Comparison of ENCODE assay signal across 8 cellular contexts in genomic region chr2:27753744-27754588, GRCh38.
DNase-seq lines count a peak whose midpoint lies in the region; ATAC-seq and TF ChIP-seq lines count a peak whose summit lies in the region.

No MANE protein-coding gene starts in this region.

- peaks cover 9% of the 10 kb centered on the region for H3K9me3 Mint-ChIP-seq in T-helper 2 cell treated with Interferon-gamma antibody and Interleukin-4, amounts not matched to agents 5 μg/mL and 100 μg/mL, for 36 hours

- no peaks in the 10 kb centered on the region for H3K9me3 ChIP-seq in iPS-18c (ENCODE audit: control insufficient read depth, insufficient read depth, low read length)

- H3K27ac Mint-ChIP-seq in T-helper 2 cell treated with Interferon-gamma antibody and Interleukin-4, amounts not matched to agents 5 μg/mL and 100 μg/mL, for 36 hours = no peak overlapping the region

- DNase-seq in GM12865 (ENCODE audit: low read depth) (peak; percentile 73), NCI-H1092 (lab: John Stamatoyannopoulos, UW) (peak; percentile 8), astrocyte of the cerebellum (ENCODE audit: low read depth) (peak; percentile 66)
- peak; percentile 70 for DNase-seq in T-helper 2 cell treated with Interferon-gamma antibody and Interleukin-4, amounts not matched to agents 5 μg/mL and 100 μg/mL, for 36 hours (ENCODE audit: low spot score)
- DNase-seq in stimulated activated CD4-positive, alpha-beta T cell treated with anti-CD3 and anti-CD28 coated beads, Interleukin-15, amount 100 ng/mL, for 48 hours (ENCODE audit: low read depth in 2 of 2) = peak; percentile 68 to 83

- no peaks in the 10 kb centered on the region for H3K4me1 Mint-ChIP-seq in T-helper 2 cell treated with Interferon-gamma antibody and Interleukin-4, amounts not matched to agents 5 μg/mL and 100 μg/mL, for 36 hours (ENCODE audit: low read depth)

- no peaks in the 10 kb centered on the region for H3K36me3 Mint-ChIP-seq in T-helper 2 cell treated with Interferon-gamma antibody and Interleukin-4, amounts not matched to agents 5 μg/mL and 100 μg/mL, for 36 hours (ENCODE audit: low read depth)

- H3K4me3 ChIP-seq in GM12865 (ENCODE audit: low read depth, low read length) = no peak overlapping the region
- no peak overlapping the region for H3K4me3 ChIP-seq in astrocyte of the cerebellum (ENCODE audit: low read depth, low read length)
- peak overlapping the region; percentile 53; the same call in 1 of the 2 replicates for H3K4me3 ChIP-seq in iPS-18c (ENCODE audit: insufficient read depth, low read depth, low read length)

- ATAC-seq in HG03439 (IDR thresholded peaks at IDR 0.05; ENCODE audit: unreplicated experiment) (no peak), HG03045 (IDR thresholded peaks at IDR 0.05; ENCODE audit: unreplicated experiment) (no peak)

- TF ChIP-seq CTCF in GM12865 (IDR thresholded peaks at IDR 0.05; ENCODE audit: insufficient read depth, low read depth, low read length, missing control alignments) (peak; percentile 89), astrocyte of the cerebellum (IDR thresholded peaks at IDR 0.05; ENCODE audit: low read depth, low read length, missing control alignments) (peak; percentile 91)

- no peak overlapping the region for H3K4me3 Mint-ChIP-seq in T-helper 2 cell treated with Interferon-gamma antibody and Interleukin-4, amounts not matched to agents 5 μg/mL and 100 μg/mL, for 36 hours

- no peaks in the 10 kb centered on the region for H3K27me3 Mint-ChIP-seq in T-helper 2 cell treated with Interferon-gamma antibody and Interleukin-4, amounts not matched to agents 5 μg/mL and 100 μg/mL, for 36 hours (ENCODE audit: low read depth)

- in situ Hi-C loops in astrocyte of the cerebellum (cut with HindIII; ENCODE audit: low sequenced_read_pairs) = no loop called here

Comparison
In these comparisons a context has a peak if more than half of its experiments do, and no peak if none do; other contexts are left out.
1. DNase-seq: peak in every context shown above with its lines; median percentile 76 in stimulated activated CD4-positive, alpha-beta T cell treated with anti-CD3 and anti-CD28 coated beads, Interleukin-15, amount 100 ng/mL, for 48 hours; 73 in GM12865; 70 in T-helper 2 cell treated with Interferon-gamma antibody and Interleukin-4, amounts not matched to agents 5 μg/mL and 100 μg/mL, for 36 hours; 66 in astrocyte of the cerebellum; 8 in NCI-H1092.